Comparison of ENCODE assay signal across 1 cellular context in the genomic region with DNA sequence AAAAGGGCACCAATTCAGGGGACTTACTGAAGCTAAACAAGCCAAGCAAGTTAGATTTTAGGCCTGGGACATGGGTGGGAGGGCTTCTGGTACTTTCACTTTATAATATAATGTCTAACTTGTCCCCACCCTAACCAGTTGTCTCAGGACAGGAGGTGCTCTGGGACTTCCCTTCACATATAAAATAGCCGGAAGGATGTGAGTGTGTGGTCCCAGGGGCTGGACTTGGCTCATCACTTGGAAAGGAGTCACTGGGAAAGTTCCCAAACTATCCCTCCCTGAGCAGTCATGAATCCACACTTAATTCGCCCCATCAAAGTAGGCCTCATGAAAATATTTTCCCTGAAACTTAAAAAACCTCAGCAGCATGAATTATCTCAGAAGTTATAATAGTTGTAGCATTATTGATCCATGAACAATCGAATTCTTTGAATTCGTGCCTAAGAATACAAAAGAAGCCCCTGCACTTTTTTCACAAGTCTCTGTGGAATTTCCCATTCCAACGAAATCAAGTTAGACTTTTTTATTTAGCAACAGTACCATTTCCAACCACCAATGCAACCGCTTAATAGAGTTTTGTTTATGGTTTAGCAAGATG.
TF ChIP-seq lines count a peak whose summit lies in the region.

No MANE protein-coding gene starts in this region.

TF ChIP-seq in IMR-90, 13 proteins besides CTCF, POLR2A, EP300 and RAD21 (continued from another document):
- TF ChIP-seq MXI1 (IDR thresholded peaks at IDR 0.05; ENCODE audit: borderline replicate concordance, low read depth, low read length), result no peak
- no peak for TF ChIP-seq ELK1 (IDR thresholded peaks at IDR 0.05; ENCODE audit: borderline replicate concordance, low read depth, low read length)
- TF ChIP-seq SMC3 (IDR thresholded peaks at IDR 0.05; ENCODE audit: low read depth, low read length), result no peak
TF ChIP-seq in IMR-90: peak in this region for 0.
